In the genomic region with DNA sequence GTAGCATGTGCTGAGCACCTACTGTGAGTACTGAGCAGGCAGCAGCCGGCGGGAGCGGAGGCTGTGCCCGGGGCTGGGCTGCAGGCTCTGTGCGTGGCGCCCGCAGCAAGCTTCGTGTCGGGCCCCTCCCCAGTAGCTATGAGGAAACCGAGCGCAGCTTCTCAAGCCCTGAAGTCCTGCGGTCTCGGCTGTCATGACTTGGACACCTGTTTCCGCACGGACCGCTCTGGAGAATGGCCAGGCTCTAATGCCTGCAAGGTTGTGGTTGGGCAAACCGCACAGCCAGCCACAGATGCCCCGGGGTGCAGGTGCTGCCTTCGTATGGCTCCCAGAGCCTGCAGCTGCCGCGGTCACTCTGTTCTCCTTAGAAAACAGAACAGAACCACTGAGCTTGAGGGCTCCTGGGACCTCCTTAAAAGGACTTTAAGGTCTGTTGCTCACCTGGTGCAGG, we compare ENCODE assay signal across 8 cellular contexts. TPM values are rescaled to one million over a fixed set of nuclear protein-coding genes. Genes with fewer than 3 reads are reported as not detected.
DNase-seq lines count a peak whose midpoint lies in the region; ATAC-seq and TF ChIP-seq lines count a peak whose summit lies in the region.

No MANE protein-coding gene starts in this region.

- H3K4me3 Mint-ChIP-seq in activated T-helper 2 cell treated with anti-CD3 and anti-CD28 coated beads, Interferon-gamma antibody, Interleukin-2, Interleukin-4, amounts not matched to agents 10 μg/mL and 5 μg/mL and 100 μg/mL, durations not matched to agents 14 hours and 24 hours and 36 hours (ENCODE audit: low read depth) = no peak overlapping the region

- TF ChIP-seq CTCF in GM10248 (IDR thresholded peaks at IDR 0.05; ENCODE audit: control extremely low read depth, extremely low read depth, low read depth, missing control alignments) = no peak
- TF ChIP-seq CTCF in NB4 (IDR thresholded peaks at IDR 0.05; ENCODE audit: low read depth, low read length) = no peak

- peaks cover 3% of the 10 kb centered on the region for H3K4me1 ChIP-seq in right cardiac atrium (ENCODE audit: control insufficient read depth, insufficient read depth, low read length)

- no peak overlapping the region for H3K4me3 ChIP-seq in NB4 (ENCODE audit: low read depth, low read length)
- no peak overlapping the region for H3K4me3 ChIP-seq in right cardiac atrium (ENCODE audit: low read length)

- H3K9me3 ChIP-seq in right cardiac atrium (ENCODE audit: control insufficient read depth, low read length) = no peaks in the 10 kb centered on the region

- H3K27me3 Mint-ChIP-seq in activated T-helper 2 cell treated with anti-CD3 and anti-CD28 coated beads, Interferon-gamma antibody, Interleukin-2, Interleukin-4, amounts not matched to agents 10 μg/mL and 5 μg/mL and 100 μg/mL, durations not matched to agents 14 hours and 24 hours and 36 hours (ENCODE audit: low read depth) = no peaks in the 10 kb centered on the region

- no peak overlapping the region for H3K27ac Mint-ChIP-seq in activated T-helper 2 cell treated with anti-CD3 and anti-CD28 coated beads, Interferon-gamma antibody, Interleukin-2, Interleukin-4, amounts not matched to agents 10 μg/mL and 5 μg/mL and 100 μg/mL, durations not matched to agents 14 hours and 24 hours and 36 hours

- H3K27me3 ChIP-seq in right cardiac atrium (ENCODE audit: control insufficient read depth, insufficient read depth) = no peaks in the 10 kb centered on the region

- 89% methylated on average over 21 of the region's 21 CpGs for WGBS in right cardiac atrium

- peak; percentile 46 for ATAC-seq in GM21717 (IDR thresholded peaks at IDR 0.05; ENCODE audit: unreplicated experiment)
- no peak for ATAC-seq in right cardiac atrium
- ATAC-seq in HG03457 (IDR thresholded peaks at IDR 0.05; ENCODE audit: unreplicated experiment) = no peak

- CTCF ChIA-PET in GM10248 (lab: Yijun Ruan, JAX) = no interaction called here

- intact Hi-C loops in right cardiac atrium (cut with DNase I) = no loop called here
- intact Hi-C loops in activated T-helper 2 cell treated with anti-CD3 and anti-CD28 coated beads, Interferon-gamma antibody, Interleukin-2, Interleukin-4, amounts not matched to agents 10 μg/mL and 5 μg/mL and 100 μg/mL, durations not matched to agents 14 hours and 24 hours and 36 hours (cut with micrococcal nuclease) = no loop called here

- H3K4me1 Mint-ChIP-seq in activated T-helper 2 cell treated with anti-CD3 and anti-CD28 coated beads, Interferon-gamma antibody, Interleukin-2, Interleukin-4, amounts not matched to agents 10 μg/mL and 5 μg/mL and 100 μg/mL, durations not matched to agents 14 hours and 24 hours and 36 hours (ENCODE audit: low read depth) = no peaks in the 10 kb centered on the region

- no peaks in the 10 kb centered on the region for H3K9me3 Mint-ChIP-seq in activated T-helper 2 cell treated with anti-CD3 and anti-CD28 coated beads, Interferon-gamma antibody, Interleukin-2, Interleukin-4, amounts not matched to agents 10 μg/mL and 5 μg/mL and 100 μg/mL, durations not matched to agents 14 hours and 24 hours and 36 hours

- no peak overlapping the region for H3K27ac ChIP-seq in right cardiac atrium (ENCODE audit: low read length)

- peaks cover 33% of the 10 kb centered on the region for H3K36me3 Mint-ChIP-seq in activated T-helper 2 cell treated with anti-CD3 and anti-CD28 coated beads, Interferon-gamma antibody, Interleukin-2, Interleukin-4, amounts not matched to agents 10 μg/mL and 5 μg/mL and 100 μg/mL, durations not matched to agents 14 hours and 24 hours and 36 hours (ENCODE audit: low read depth)

- TF ChIP-seq POLR2A in NB4 (IDR thresholded peaks at IDR 0.05; ENCODE audit: extremely low read depth, insufficient read length) = no peak

- POLR2A ChIA-PET in GM10248 (lab: Yijun Ruan, JAX) = no interaction called here

- DNase-seq in GM10248 (ENCODE audit: extremely low spot score) = peak; percentile 61
- peak; percentile 87 for DNase-seq in NB4 (ENCODE audit: low read depth)
- DNase-seq in right cardiac atrium = peak in 2 of 3 donors; percentile 20 to 49
- no peak for DNase-seq in activated T-helper 2 cell treated with anti-CD3 and anti-CD28 coated beads, Interferon-gamma antibody, Interleukin-2, Interleukin-4, amounts not matched to agents 10 μg/mL and 5 μg/mL and 100 μg/mL, durations not matched to agents 14 hours and 24 hours and 36 hours (ENCODE audit: low spot score)
- DNase-seq in OCI-M1 (lab: John Stamatoyannopoulos, UW) = no peak
- no peak for DNase-seq in NCI-H748 (lab: John Stamatoyannopoulos, UW; ENCODE audit: unreplicated experiment)

RNA-seq across cellular contexts. Expression of gene PYGB, which starts 33.7 kb away (rescaled TPM):
- 100 to 1,000 TPM; 154 to 219 (median 194) TPM for total RNA-seq in right cardiac atrium
- 136 TPM for polyA plus RNA-seq in right cardiac atrium
- 34.5 and 37.1 TPM in 2 replicates for total RNA-seq in activated T-helper 2 cell treated with anti-CD3 and anti-CD28 coated beads, Interferon-gamma antibody, Interleukin-2, Interleukin-4, amounts not matched to agents 10 μg/mL and 5 μg/mL and 100 μg/mL, durations not matched to agents 14 hours and 24 hours and 36 hours

Comparison
In these comparisons a context has a peak if more than half of its experiments do, and no peak if none do; other contexts are left out.
1. DNase-seq: peak in GM10248 (single experiment), NB4 (single experiment) and right cardiac atrium (2 of 3); none in activated T-helper 2 cell treated with anti-CD3 and anti-CD28 coated beads, Interferon-gamma antibody, Interleukin-2, Interleukin-4, amounts not matched to agents 10 μg/mL and 5 μg/mL and 100 μg/mL, durations not matched to agents 14 hours and 24 hours and 36 hours (single experiment), OCI-M1 (single experiment) and NCI-H748 (single experiment).